ENCODE assay signal across 32 cellular contexts in genomic region chr9:15282567-15282966, GRCh38.
"Had no signal": no experiment of that assay in that cellular context is flagged by ENCODE, and none has a peak within 500 bp of the region (broad histone marks: within the 10 kb centered on the region; RNA-seq: fewer than 3 reads in every experiment).

No MANE protein-coding gene starts in this region.

- H3K4me1 Mint-ChIP-seq: mesothelial cell of epicardium, neural progenitor cell had no signal

- H3K4me3 ChIP-seq: left lung, lower lobe of right lung, neural progenitor cell, prostate gland, sigmoid colon, spleen, suprapubic skin, thoracic aorta, tibial artery, upper lobe of right lung had no signal

- H3K79me2 ChIP-seq: parathyroid adenoma had no signal

- H2AFZ ChIP-seq: neural progenitor cell, parathyroid adenoma had no signal

- H3K9me3 ChIP-seq: left lung, lower lobe of right lung, neutrophil, prostate gland, sigmoid colon, spleen, suprapubic skin, thoracic aorta, tibial artery, upper lobe of right lung had no signal

- H3K27ac Mint-ChIP-seq: mesothelial cell of epicardium; nephron progenitor cell; neural progenitor cell; stimulated activated effector memory CD8-positive, alpha-beta T cell treated with anti-CD3 and anti-CD28 coated beads, Interleukin-12 subunit alpha, Interleukin-12 subunit beta, amount 100 ng/mL, for 72 hours; stimulated activated naive CD8-positive, alpha-beta T cell treated with anti-CD3 and anti-CD28 coated beads, Interleukin-15, Interleukin-2, amounts not matched to agents 100 ng/mL and 50 ng/mL, for 24 hours had no signal

- H3K9ac ChIP-seq: neural progenitor cell, parathyroid adenoma had no signal

- H3K27me3 ChIP-seq: left lung, neural progenitor cell, neutrophil, sigmoid colon, spleen, suprapubic skin, tibial artery, upper lobe of right lung had no signal

- H3K27me3 Mint-ChIP-seq: naive B cell; stimulated activated naive CD8-positive, alpha-beta T cell treated with anti-CD3 and anti-CD28 coated beads, Interleukin-15, Interleukin-2, amounts not matched to agents 100 ng/mL and 50 ng/mL, for 24 hours had no signal

- H3K4me3 Mint-ChIP-seq: immature natural killer cell; mesothelial cell of epicardium; natural killer cell; nephron progenitor cell; neural progenitor cell; stimulated activated effector memory CD8-positive, alpha-beta T cell treated with anti-CD3 and anti-CD28 coated beads, Interleukin-12 subunit alpha, Interleukin-12 subunit beta, amount 100 ng/mL, for 72 hours; stimulated activated naive CD8-positive, alpha-beta T cell treated with anti-CD3 and anti-CD28 coated beads, Interleukin-15, Interleukin-2, amounts not matched to agents 100 ng/mL and 50 ng/mL, for 24 hours had no signal

- H3K27ac ChIP-seq: left lung, lower lobe of right lung, neural progenitor cell, neutrophil, parathyroid adenoma, prostate gland, sigmoid colon, spleen, suprapubic skin, thoracic aorta, tibial artery, upper lobe of right lung had no signal

- H3K4me1 ChIP-seq: parathyroid adenoma, prostate gland, suprapubic skin had no signal

- DNase-seq: hypothalamus; immature natural killer cell; kidney; left colon; left lung; lower lobe of right lung; mammary epithelial cell; mesenchymal stem cell; naive B cell; natural killer cell; nephron progenitor cell; occipital lobe; retina; right cardiac atrium; sigmoid colon; spleen; stimulated activated CD4-positive, alpha-beta T cell treated with anti-CD3 and anti-CD28 coated beads, Interleukin-4, amount 100 ng/mL, for 24 hours; stimulated activated naive CD4-positive, alpha-beta T cell; tibial artery; upper lobe of right lung had no signal

- H3K36me3 ChIP-seq: left lung, lower lobe of right lung, neural progenitor cell, neutrophil, prostate gland, sigmoid colon, spleen, suprapubic skin, thoracic aorta, tibial artery, upper lobe of right lung had no signal

- FAIRE-seq: islet of Langerhans, kidney, small intestine, urothelium cell line had no signal

- H3K36me3 Mint-ChIP-seq: naive B cell; natural killer cell; neural progenitor cell; stimulated activated effector memory CD8-positive, alpha-beta T cell treated with anti-CD3 and anti-CD28 coated beads, Interleukin-12 subunit alpha, Interleukin-12 subunit beta, amount 100 ng/mL, for 72 hours had no signal

- H3K4me2 ChIP-seq: neural progenitor cell had no signal

- ATAC-seq: left colon; left lung; lower lobe of right lung; natural killer cell; right cardiac atrium; stimulated activated effector memory CD8-positive, alpha-beta T cell treated with anti-CD3 and anti-CD28 coated beads, Interleukin-12 subunit alpha, Interleukin-12 subunit beta, amount 100 ng/mL, for 72 hours; upper lobe of right lung had no signal
